In the genomic region with DNA sequence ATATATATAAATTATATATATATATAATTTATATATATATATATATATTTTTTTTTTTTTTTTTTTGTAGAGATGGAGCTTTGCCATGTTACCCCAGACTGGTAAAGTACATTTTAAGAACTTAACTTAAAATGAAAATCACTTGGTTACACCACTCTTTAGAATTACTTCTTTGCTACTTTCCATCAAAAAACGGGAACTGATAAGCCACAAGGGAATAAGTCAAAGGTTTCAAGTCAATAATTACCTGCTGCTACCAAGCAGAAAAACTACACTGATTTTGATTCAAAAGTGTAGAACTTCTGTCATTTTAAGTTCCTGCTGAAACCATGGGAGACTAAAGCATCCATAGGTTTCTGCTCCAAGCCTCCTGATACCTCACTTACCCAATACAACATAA, we compare ENCODE assay signal across 8 cellular contexts. TPM values are rescaled to one million over a fixed set of nuclear protein-coding genes. Genes with fewer than 3 reads are reported as not detected.
DNase-seq lines count a peak whose midpoint lies in the region; ATAC-seq and TF ChIP-seq lines count a peak whose summit lies in the region.

No MANE protein-coding gene starts in this region.

- H3K4me3 Mint-ChIP-seq in chondrocyte (ENCODE audit: unreplicated experiment) (no peak overlapping the region), CD14-positive monocyte (no peak overlapping the region)
- peak overlapping the region; percentile 3 for H3K4me3 Mint-ChIP-seq in stimulated activated effector memory CD8-positive, alpha-beta T cell treated with anti-CD3 and anti-CD28 coated beads, Interleukin-12 subunit alpha, Interleukin-12 subunit beta, amount 100 ng/mL, for 72 hours

- H3K4me1 Mint-ChIP-seq in chondrocyte (ENCODE audit: low read depth) (peaks cover 12% of the 10 kb centered on the region), CD14-positive monocyte (peaks cover 10% of the 10 kb centered on the region)
- peaks cover 33% of the 10 kb centered on the region for H3K4me1 Mint-ChIP-seq in stimulated activated effector memory CD8-positive, alpha-beta T cell treated with anti-CD3 and anti-CD28 coated beads, Interleukin-12 subunit alpha, Interleukin-12 subunit beta, amount 100 ng/mL, for 72 hours

- ATAC-seq in HG03280 (IDR thresholded peaks at IDR 0.05; ENCODE audit: unreplicated experiment), result peak; percentile 20
- ATAC-seq in stimulated activated effector memory CD8-positive, alpha-beta T cell treated with anti-CD3 and anti-CD28 coated beads, Interleukin-12 subunit alpha, Interleukin-12 subunit beta, amount 100 ng/mL, for 72 hours, result no peak

- H3K27me3 Mint-ChIP-seq in chondrocyte (ENCODE audit: low read depth) (no peaks in the 10 kb centered on the region), CD14-positive monocyte (ENCODE audit: low read depth in 3 of 3) (peaks cover 0 to 1% (median 0%) of the 10 kb centered on the region in 3 donors)

- DNase-seq in NOMO-1 treated with DMSO at 0.1 percent for 48 hours (lab: John Stamatoyannopoulos, UW; ENCODE audit: unreplicated experiment) (peak; percentile 48), NOMO-1 treated with dmso at 0.1 percent for 144 hours (lab: John Stamatoyannopoulos, UW; ENCODE audit: unreplicated experiment) (no peak), chondrocyte (ENCODE audit: low spot score) (no peak), CD14-positive monocyte (ENCODE audit: low spot score) (no peak), cortex of kidney (lab: John Stamatoyannopoulos, UW) (no peak), OCI-M1 (lab: John Stamatoyannopoulos, UW) (no peak)
- DNase-seq in stimulated activated effector memory CD8-positive, alpha-beta T cell treated with anti-CD3 and anti-CD28 coated beads, Interleukin-12 subunit alpha, Interleukin-12 subunit beta, amount 100 ng/mL, for 72 hours (ENCODE audit: low spot score in 2 of 2), result no peak

- H3K9me3 Mint-ChIP-seq in chondrocyte (ENCODE audit: low read depth) (no peaks in the 10 kb centered on the region), CD14-positive monocyte (no peaks in the 10 kb centered on the region)
- no peaks in the 10 kb centered on the region for H3K9me3 Mint-ChIP-seq in stimulated activated effector memory CD8-positive, alpha-beta T cell treated with anti-CD3 and anti-CD28 coated beads, Interleukin-12 subunit alpha, Interleukin-12 subunit beta, amount 100 ng/mL, for 72 hours

- TF ChIP-seq CTCF in chondrocyte (IDR thresholded peaks at IDR 0.05) (no peak), CD14-positive monocyte (IDR thresholded peaks at IDR 0.05) (no peak)

- intact Hi-C loops in CD14-positive monocyte (cut with micrococcal nuclease), result loop anchor here (1.0 to 5.0 kb wide), 2 partner anchors 141 to 143 kb away; no protein-coding TSS in a partner anchor

- peak overlapping the region; percentile 80 for H3K27ac Mint-ChIP-seq in chondrocyte (ENCODE audit: unreplicated experiment)
- H3K27ac Mint-ChIP-seq in stimulated activated effector memory CD8-positive, alpha-beta T cell treated with anti-CD3 and anti-CD28 coated beads, Interleukin-12 subunit alpha, Interleukin-12 subunit beta, amount 100 ng/mL, for 72 hours, result peak overlapping the region; percentile 77
- H3K27ac Mint-ChIP-seq in CD14-positive monocyte, result peak overlapping the region in 3 of 7 donors; percentile 51 to 71 (median 66)

- H3K36me3 Mint-ChIP-seq in chondrocyte (ENCODE audit: low read depth) (peaks cover 5% of the 10 kb centered on the region), CD14-positive monocyte (peaks cover 10 to 20% of the 10 kb centered on the region in 2 donors)
- H3K36me3 Mint-ChIP-seq in stimulated activated effector memory CD8-positive, alpha-beta T cell treated with anti-CD3 and anti-CD28 coated beads, Interleukin-12 subunit alpha, Interleukin-12 subunit beta, amount 100 ng/mL, for 72 hours, result peaks cover 69% of the 10 kb centered on the region

RNA-seq across cellular contexts. Expression of a gene that starts 12.2 kb away (rescaled TPM):
- 67.4 to 74.9 TPM (median 69.0 TPM) in 3 replicates for total RNA-seq in chondrocyte
- polyA plus RNA-seq in CD14-positive monocyte, result 100 to 1,000 TPM; 112 to 125 TPM

RNA-seq across cellular contexts. Expression of a gene that starts 50.7 kb away (rescaled TPM):
- total RNA-seq in chondrocyte, result 203 to 233 TPM (median 212 TPM) in 3 replicates
- 10 to 100 TPM; 36.7 to 47.5 TPM for polyA plus RNA-seq in CD14-positive monocyte
